ENCODE assay signal across 15 cellular contexts in the genomic region with DNA sequence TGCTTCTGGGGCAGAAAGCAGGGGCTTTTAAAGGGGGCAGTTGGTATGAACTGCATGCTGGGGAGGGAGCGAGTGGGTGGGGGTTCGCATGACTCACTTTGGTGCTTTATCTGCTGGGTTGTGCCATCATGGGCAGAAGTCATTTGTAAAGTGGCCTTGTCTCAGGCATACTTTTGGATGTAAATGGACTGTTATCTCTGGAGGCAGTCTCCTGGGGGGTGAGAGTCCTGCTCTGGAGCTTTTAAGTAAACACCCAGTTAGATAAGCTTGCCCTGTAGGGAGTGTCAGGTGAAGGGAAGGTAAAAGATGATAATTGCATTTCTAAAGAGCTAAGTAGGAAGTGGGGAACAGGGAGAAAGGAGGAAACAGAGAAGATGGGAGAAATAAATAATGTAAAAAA. TPM values are rescaled to one million over a fixed set of nuclear protein-coding genes. Genes with fewer than 3 reads are reported as not detected.
DNase-seq lines count a peak whose midpoint lies in the region; ATAC-seq and TF ChIP-seq lines count a peak whose summit lies in the region.
"Had no signal": no experiment of that assay in that cellular context is flagged by ENCODE, and none has a peak within 500 bp of the region (broad histone marks: within the 10 kb centered on the region; RNA-seq: fewer than 3 reads in every experiment).

No MANE protein-coding gene starts in this region.

- peak overlapping the region; percentile 97 for H3K4me2 ChIP-seq in smooth muscle cell

- no peaks in the 10 kb centered on the region for H3K9me3 ChIP-seq in smooth muscle cell (replicated peaks; ENCODE audit: low read depth)
- H3K9me3 ChIP-seq: left lung, prostate gland, thyroid gland had no signal

- WGBS in smooth muscle cell (ENCODE audit: low lambda C conversion rate) = 22% methylated on average over 2 of the region's 2 CpGs

- H3K9ac ChIP-seq in smooth muscle cell (ENCODE audit: low read depth) = no peak overlapping the region

- peaks cover 9% of the 10 kb centered on the region for H3K36me3 Mint-ChIP-seq in activated T-cell treated with anti-CD3 and anti-CD28 coated beads, Interleukin-2, amount 50 U/mL, for 4 hours (ENCODE audit: insufficient read depth)

- H3K4me3 ChIP-seq in smooth muscle cell = no peak overlapping the region
- H3K4me3 ChIP-seq: left lung, prostate gland, thyroid gland had no signal

- H3K9me3 Mint-ChIP-seq in activated T-cell treated with anti-CD3 and anti-CD28 coated beads, Interleukin-2, amount 50 U/mL, for 4 hours = no peaks in the 10 kb centered on the region

- peak; percentile 13 for DNase-seq in activated T-cell treated with anti-CD3 and anti-CD28 coated beads, Interleukin-2, amount 50 U/mL, for 4 hours
- no peak for DNase-seq in activated T-cell treated with anti-CD3 and anti-CD28 coated beads, Interleukin-2, amount 50 U/mL, for 48 hours
- peak; percentile 77 for DNase-seq in NCI-H146 treated with DMSO at 0.1 percent for 48 hours (lab: John Stamatoyannopoulos, UW; ENCODE audit: unreplicated experiment)
- DNase-seq in erythroblast (lab: John Stamatoyannopoulos, UW) = peak; percentile 82 to 89
- no peak for DNase-seq in smooth muscle cell (lab: John Stamatoyannopoulos, UW; ENCODE audit: unreplicated experiment)
- DNase-seq in NCI-H524 (lab: John Stamatoyannopoulos, UW) = no peak
- DNase-seq in NCI-H2196 treated with DMSO at 0.1 percent for 48 hours (lab: John Stamatoyannopoulos, UW; ENCODE audit: unreplicated experiment) = no peak
- DNase-seq: foreskin melanocyte, left lung, NCI-H2081, thyroid gland had no signal

- H3K27ac ChIP-seq in smooth muscle cell (ENCODE audit: low read depth) = peak overlapping the region; percentile 87
- H3K27ac ChIP-seq: prostate gland, thyroid gland had no signal

- H3K36me3 ChIP-seq in smooth muscle cell (ENCODE audit: low read depth) = no peaks in the 10 kb centered on the region
- H3K36me3 ChIP-seq: prostate gland, thyroid gland had no signal

- peaks cover 21% of the 10 kb centered on the region for H4K20me1 ChIP-seq in smooth muscle cell (ENCODE audit: low read depth)

- peaks cover 17% of the 10 kb centered on the region for H3F3A ChIP-seq in smooth muscle cell (ENCODE audit: low read depth)

- no peaks in the 10 kb centered on the region for H3K27me3 ChIP-seq in smooth muscle cell (ENCODE audit: low read depth)
- H3K27me3 ChIP-seq: left lung, thyroid gland had no signal

- TF ChIP-seq POLR2A in erythroblast (IDR thresholded peaks at IDR 0.05; ENCODE audit: low read length) = peak; percentile 60

- H3K27me3 Mint-ChIP-seq in activated T-cell treated with anti-CD3 and anti-CD28 coated beads, Interleukin-2, amount 50 U/mL, for 4 hours (ENCODE audit: low read depth) = no peaks in the 10 kb centered on the region

- peaks cover 34% of the 10 kb centered on the region for H3K4me1 Mint-ChIP-seq in activated T-cell treated with anti-CD3 and anti-CD28 coated beads, Interleukin-2, amount 50 U/mL, for 4 hours (ENCODE audit: low read depth)

- H3K4me3 Mint-ChIP-seq in activated T-cell treated with anti-CD3 and anti-CD28 coated beads, Interleukin-2, amount 50 U/mL, for 4 hours = peak overlapping the region; percentile 95

- H2AFZ ChIP-seq in smooth muscle cell (ENCODE audit: low read depth) = no peak overlapping the region

- H3K79me2 ChIP-seq in smooth muscle cell (ENCODE audit: low read depth) = peaks cover 34% of the 10 kb centered on the region

- TF ChIP-seq CTCF in smooth muscle cell (IDR thresholded peaks at IDR 0.05; ENCODE audit: borderline replicate concordance, insufficient read depth, poor library complexity, severe bottlenecking) = no peak

- peaks cover 23% of the 10 kb centered on the region for H3K4me1 ChIP-seq in smooth muscle cell (ENCODE audit: low read depth)
- H3K4me1 ChIP-seq: prostate gland had no signal

- ATAC-seq in activated T-cell treated with anti-CD3 and anti-CD28 coated beads, Interleukin-2, amount 50 U/mL, for 4 hours = no peak
- ATAC-seq in HG03135 (IDR thresholded peaks at IDR 0.05; ENCODE audit: unreplicated experiment) = no peak
- ATAC-seq: activated naive CD4-positive, alpha-beta T cell treated with anti-CD3 and anti-CD28 coated beads, Interleukin-2, amount 50 U/mL, for 72 hours; left lung had no signal

RNA-seq across cellular contexts. Expression of a gene that starts 1.6 kb away (rescaled TPM):
- total RNA-seq in activated T-cell treated with anti-CD3 and anti-CD28 coated beads, Interleukin-2, amount 50 U/mL, for 4 hours = 100 to 1,000 TPM in 1 of 3 donors, 10 to 100 TPM in 2; 74.8 to 115 (median 94.5) TPM
- 293 and 297 TPM in 2 replicates for total RNA-seq in smooth muscle cell
- 407 and 440 TPM in 2 replicates for polyA plus RNA-seq in smooth muscle cell

RNA-seq across cellular contexts. Expression of a gene that starts 15.9 kb away (rescaled TPM):
- 1 to 10 TPM in 1 of 3 donors, under 1 TPM in 2; 0.33 to 1.1 (median 0.73) TPM for total RNA-seq in activated T-cell treated with anti-CD3 and anti-CD28 coated beads, Interleukin-2, amount 50 U/mL, for 4 hours
- 1.8 and 2.1 TPM in 2 replicates for total RNA-seq in smooth muscle cell
- polyA plus RNA-seq in smooth muscle cell = 3.7 and 4.9 TPM in 2 replicates

RNA-seq across cellular contexts. Expression of a gene that starts 20.9 kb away (rescaled TPM):
- total RNA-seq in activated T-cell treated with anti-CD3 and anti-CD28 coated beads, Interleukin-2, amount 50 U/mL, for 4 hours = under 1 TPM in 1 of 3 donors, not detected in 2; 0.20 TPM
- 0.04 and 0.49 TPM in 2 replicates for total RNA-seq in smooth muscle cell
- polyA plus RNA-seq in smooth muscle cell = 0.50 and 0.63 TPM in 2 replicates
- total RNA-seq: OCI-LY7 had no signal

Comparison
In these comparisons a context has a peak if more than half of its experiments do, and no peak if none do; other contexts are left out.
1. DNase-seq: peak in activated T-cell treated with anti-CD3 and anti-CD28 coated beads, Interleukin-2, amount 50 U/mL, for 4 hours (single experiment), NCI-H146 treated with DMSO at 0.1 percent for 48 hours (single experiment) and erythroblast (2 of 2); none in activated T-cell treated with anti-CD3 and anti-CD28 coated beads, Interleukin-2, amount 50 U/mL, for 48 hours (0 of 2), smooth muscle cell (single experiment), NCI-H524 (0 of 2) and NCI-H2196 treated with DMSO at 0.1 percent for 48 hours (single experiment).